In the genomic region with DNA sequence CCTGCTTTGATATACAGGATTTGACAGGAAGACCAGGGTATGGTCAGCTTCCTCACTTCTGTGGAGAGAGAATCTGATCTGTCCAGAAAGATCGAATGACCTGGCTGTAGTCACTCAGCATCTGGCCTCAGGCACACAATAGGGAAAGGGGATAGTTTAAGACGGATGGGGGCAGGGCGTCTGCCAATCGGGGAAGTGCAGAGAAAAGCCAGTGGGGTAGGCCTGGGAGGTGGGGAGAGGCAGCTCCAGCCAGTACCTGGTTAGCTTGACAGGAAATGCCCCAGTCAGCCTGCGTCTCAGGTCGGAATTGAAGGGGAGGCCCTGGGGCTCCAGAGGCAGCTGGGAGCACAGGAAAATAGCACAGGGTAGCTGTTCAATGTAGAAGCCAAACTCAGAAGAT, we compare ENCODE assay signal across 21 cellular contexts. TPM values are rescaled to one million over a fixed set of nuclear protein-coding genes. Genes with fewer than 3 reads are reported as not detected.
DNase-seq lines count a peak whose midpoint lies in the region; ATAC-seq and TF ChIP-seq lines count a peak whose summit lies in the region.
"Had no signal": no experiment of that assay in that cellular context is flagged by ENCODE, and none has a peak within 500 bp of the region (broad histone marks: within the 10 kb centered on the region; RNA-seq: fewer than 3 reads in every experiment).

No MANE protein-coding gene starts in this region.

- no peak overlapping the region for H3K4me3 Mint-ChIP-seq in Caco-2 (ENCODE audit: unreplicated experiment)
- no peak overlapping the region for H3K4me3 Mint-ChIP-seq in effector memory CD8-positive, alpha-beta T cell
- H3K4me3 Mint-ChIP-seq in naive B cell = no peak overlapping the region
- no peak overlapping the region for H3K4me3 Mint-ChIP-seq in Calu3 (ENCODE audit: low read depth, unreplicated experiment)
- H3K4me3 Mint-ChIP-seq: stimulated activated naive B cell treated with anti-CD40 and anti-IgM and Interleukin-4, amounts not matched to agents 10 μg/mL and 1 μg/mL and 100 μg/mL, for 72 hours had no signal

- intact Hi-C loops in Caco-2 (cut with micrococcal nuclease; ENCODE audit: unreplicated experiment) (no loop called here), Calu3 (cut with micrococcal nuclease; ENCODE audit: unreplicated experiment) (no loop called here)

- H3K27me3 Mint-ChIP-seq in Caco-2 (ENCODE audit: insufficient read depth, unreplicated experiment) (no peaks in the 10 kb centered on the region), naive B cell (no peaks in the 10 kb centered on the region), Calu3 (ENCODE audit: unreplicated experiment) (no peaks in the 10 kb centered on the region)
- no peaks in the 10 kb centered on the region for H3K27me3 Mint-ChIP-seq in effector memory CD8-positive, alpha-beta T cell
- H3K27me3 Mint-ChIP-seq: stimulated activated naive B cell treated with anti-CD40 and anti-IgM and Interleukin-4, amounts not matched to agents 10 μg/mL and 1 μg/mL and 100 μg/mL, for 72 hours had no signal

- TF ChIP-seq CTCF in Caco-2 (IDR thresholded peaks at IDR 0.05; ENCODE audit: insufficient read depth in 1 of 2, low read depth in 1 of 2, low read length in 1 of 2, severe bottlenecking in 1 of 2, unreplicated experiment in 1 of 2) = no peak
- TF ChIP-seq CTCF in Calu3 (IDR thresholded peaks at IDR 0.05; ENCODE audit: unreplicated experiment) = no peak

- POLR2A ChIA-PET in Caco-2 (lab: Charles Lee) = no interaction called here

- H3K4me3 ChIP-seq in Caco-2 (ENCODE audit: low read depth, low read length) = no peak overlapping the region
- H3K4me3 ChIP-seq: BLaER1 treated with 17β-estradiol and CSF1 and Interleukin-3, amounts not matched to agents 10 nM and 100 nM; K562; PC-9 had no signal

- BruUV-seq in Caco-2 (replicated peaks; lab: Mats Ljungman, UMichigan) = no TSS peak
- no TSS peak for BruUV-seq in Calu3 (replicated peaks; lab: Mats Ljungman, UMichigan)

- no peak for ATAC-seq in effector memory CD8-positive, alpha-beta T cell (replicated peaks)
- ATAC-seq in naive B cell (ENCODE audit: low read depth in 2 of 2) (no peak), HG02981 (IDR thresholded peaks at IDR 0.05; ENCODE audit: unreplicated experiment) (no peak)
- ATAC-seq: K562; right cardiac atrium; stimulated activated naive B cell treated with anti-CD40 and anti-IgM and Interleukin-4, amounts not matched to agents 10 μg/mL and 1 μg/mL and 100 μg/mL, for 72 hours had no signal

- CTCF ChIA-PET in Caco-2 (lab: Charles Lee) = no interaction called here
- CTCF ChIA-PET in Calu3 (lab: Charles Lee) = no interaction called here

- H3K36me3 Mint-ChIP-seq in Caco-2 (ENCODE audit: insufficient read depth, unreplicated experiment) (peaks cover 51% of the 10 kb centered on the region), naive B cell (peaks cover 0 to 14% of the 10 kb centered on the region in 2 donors), Calu3 (ENCODE audit: insufficient read depth, unreplicated experiment) (peaks cover 42% of the 10 kb centered on the region)
- H3K36me3 Mint-ChIP-seq in effector memory CD8-positive, alpha-beta T cell (ENCODE audit: insufficient read depth) = peaks cover 6% of the 10 kb centered on the region

- H3K4me1 Mint-ChIP-seq in Caco-2 (ENCODE audit: low read depth, unreplicated experiment) = no peaks in the 10 kb centered on the region
- peaks cover 4% of the 10 kb centered on the region in 2 donors for H3K4me1 Mint-ChIP-seq in effector memory CD8-positive, alpha-beta T cell (ENCODE audit: low read depth in 2 of 2)
- peaks cover 11 to 14% (median 14%) of the 10 kb centered on the region in 3 donors for H3K4me1 Mint-ChIP-seq in naive B cell
- H3K4me1 Mint-ChIP-seq in Calu3 (ENCODE audit: low read depth, unreplicated experiment) = no peaks in the 10 kb centered on the region

- H3K27me3 ChIP-seq in Caco-2 (replicated peaks; ENCODE audit: control insufficient read depth, insufficient read depth, low read length) = no peaks in the 10 kb centered on the region
- H3K27me3 ChIP-seq: BLaER1 treated with 17β-estradiol and CSF1 and Interleukin-3, amounts not matched to agents 10 nM and 100 nM had no signal

- peaks cover 3% of the 10 kb centered on the region for H3K36me3 ChIP-seq in Caco-2 (ENCODE audit: control insufficient read depth, insufficient read depth, low read length)

- peak overlapping the region; percentile 23 for H3K27ac Mint-ChIP-seq in Caco-2 (ENCODE audit: unreplicated experiment)
- peak overlapping the region; percentile 44 to 45 for H3K27ac Mint-ChIP-seq in effector memory CD8-positive, alpha-beta T cell
- H3K27ac Mint-ChIP-seq in naive B cell = peak overlapping the region in 4 of 6 donors; percentile 12 to 65 (median 19)
- H3K27ac Mint-ChIP-seq in Calu3 (ENCODE audit: unreplicated experiment) = no peak overlapping the region
- H3K27ac Mint-ChIP-seq: stimulated activated naive B cell treated with anti-CD40 and anti-IgM and Interleukin-4, amounts not matched to agents 10 μg/mL and 1 μg/mL and 100 μg/mL, for 72 hours had no signal

- no peaks in the 10 kb centered on the region for H3K4me1 ChIP-seq in Caco-2

- H3K9me3 Mint-ChIP-seq in Caco-2 (ENCODE audit: unreplicated experiment) (no peaks in the 10 kb centered on the region), naive B cell (peaks cover 0 to 2% (median 0%) of the 10 kb centered on the region in 7 donors), Calu3 (ENCODE audit: low read depth, unreplicated experiment) (no peaks in the 10 kb centered on the region)
- no peaks in the 10 kb centered on the region for H3K9me3 Mint-ChIP-seq in effector memory CD8-positive, alpha-beta T cell

- DNase-seq in Caco-2 (no peak), NCI-H2196 (lab: John Stamatoyannopoulos, UW; ENCODE audit: unreplicated experiment) (peak; percentile 72), naive B cell (no peak), Calu3 (no peak), AML-193 (lab: John Stamatoyannopoulos, UW) (no peak), cortex of kidney (lab: John Stamatoyannopoulos, UW) (no peak)
- no peak for DNase-seq in effector memory CD8-positive, alpha-beta T cell
- DNase-seq: activated CD4-positive, alpha-beta T cell treated with anti-CD3 and anti-CD28 coated beads, Interleukin-2, amount 50 U/mL, for 48 hours; activated naive CD4-positive, alpha-beta T cell treated with Interleukin-2 at 50 U/mL for 16 hours; cerebellar nuclear complex; DND-41; NCI-H146; NCI-H524; PC-9; right cardiac atrium; stimulated activated CD4-positive, alpha-beta T cell treated with anti-CD3 and anti-CD28 coated beads, Interleukin-4, amount 100 ng/mL, for 1 hour; stimulated activated naive B cell treated with anti-CD40 and anti-IgM and Interleukin-4, amounts not matched to agents 10 μg/mL and 1 μg/mL and 100 μg/mL, for 72 hours had no signal

- H3K9me3 ChIP-seq in Caco-2 = no peaks in the 10 kb centered on the region

RNA-seq across cellular contexts. Expression of a gene that starts 12.4 kb away (rescaled TPM):
- total RNA-seq in Caco-2 (2022) (92.2 and 95.6 TPM in 2 replicates), Calu3 (2022) (78.6 and 79.1 TPM in 2 replicates)
- polyA plus RNA-seq in naive B cell (ENCODE audit: low read depth in 6 of 6) = 10 to 100 TPM in 5 of 6 donors, 1 to 10 TPM in 1; 9.7 to 24.6 (median 13.1) TPM

RNA-seq across cellular contexts. Expression of a gene that starts 22.3 kb away (rescaled TPM):
- total RNA-seq in Caco-2 (2022) (not detected in 2 replicates), Calu3 (2022) (not detected in 2 replicates)
- polyA plus RNA-seq in naive B cell (ENCODE audit: low read depth in 6 of 6) = not detected
- total RNA-seq: fibroblast of lung, K562, PC-9, right cardiac atrium had no signal
- polyA plus RNA-seq: fibroblast of lung, K562, right cardiac atrium had no signal

RNA-seq across cellular contexts. Expression of a gene that starts 32.4 kb away (rescaled TPM):
- 58.1 and 60.0 TPM in 2 replicates for total RNA-seq in Caco-2 (2022)
- 1 to 10 TPM; 1.4 to 4.7 (median 2.5) TPM for polyA plus RNA-seq in naive B cell (ENCODE audit: low read depth in 6 of 6)
- 68.5 and 77.3 TPM in 2 replicates for total RNA-seq in Calu3 (2022)

RNA-seq across cellular contexts. Expression of a gene that starts 44.1 kb away (rescaled TPM):
- total RNA-seq in Caco-2 (2022) (not detected in 2 replicates), Calu3 (2022) (not detected in 2 replicates)
- polyA plus RNA-seq in naive B cell (ENCODE audit: low read depth in 6 of 6) = not detected
- total RNA-seq: fibroblast of lung, PC-9, right cardiac atrium had no signal
- polyA plus RNA-seq: fibroblast of lung, right cardiac atrium had no signal

RNA-seq across cellular contexts. Expression of a gene that starts 48.6 kb away (rescaled TPM):
- not detected in 2 replicates for total RNA-seq in Caco-2 (2022)
- under 1 TPM in 1 of 6 donors, not detected in 5; 0.15 TPM for polyA plus RNA-seq in naive B cell (ENCODE audit: low read depth in 6 of 6)
- not detected in 2 replicates for total RNA-seq in Calu3 (2022)
- total RNA-seq: fibroblast of lung, K562, PC-9, right cardiac atrium had no signal
- polyA plus RNA-seq: fibroblast of lung, right cardiac atrium had no signal
